ENCODE assay signal across 24 cellular contexts in the genomic region with DNA sequence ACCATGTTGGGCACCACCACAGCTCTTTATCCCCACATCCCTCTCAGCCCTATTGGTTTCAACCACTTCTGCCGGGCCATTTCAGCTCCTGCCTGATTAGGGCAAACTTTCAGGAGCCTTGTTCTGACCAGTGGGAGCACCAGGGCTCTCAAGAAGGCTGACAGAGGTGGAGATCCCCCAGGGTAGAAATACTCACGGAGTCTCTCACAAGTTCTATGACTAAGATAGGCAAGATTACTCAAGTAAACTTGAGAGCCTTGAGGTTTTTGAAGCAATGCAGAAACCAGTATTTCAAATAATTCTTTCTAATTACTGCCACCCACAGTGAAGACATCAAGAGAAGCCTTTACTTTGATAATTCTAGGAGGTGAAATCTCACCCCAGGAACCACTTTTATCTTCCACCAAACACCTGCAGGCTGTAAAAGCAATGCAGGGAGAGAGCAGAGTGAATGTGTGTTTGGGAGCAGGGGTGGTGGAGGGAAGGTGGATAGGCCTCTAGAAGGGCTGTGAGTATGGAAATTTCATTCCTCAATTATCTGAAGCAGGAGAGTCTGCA. TPM values are rescaled to one million over a fixed set of nuclear protein-coding genes. Genes with fewer than 3 reads are reported as not detected.
A peak's percentile ranks its signal among the peaks of the same experiment; 100 is the strongest.
DNase-seq lines count a peak whose midpoint lies in the region; ATAC-seq lines count a peak whose summit lies in the region.
"Had no signal": no experiment of that assay in that cellular context is flagged by ENCODE, and none has a peak within 500 bp of the region (broad histone marks: within the 10 kb centered on the region; RNA-seq: fewer than 3 reads in every experiment).

No MANE protein-coding gene starts in this region.

- DNase-seq in NCI-H2227 (lab: John Stamatoyannopoulos, UW; ENCODE audit: unreplicated experiment): peak; percentile 14
- no peak for DNase-seq in NCI-H2227 treated with DMSO at 0.1 percent for 48 hours (lab: John Stamatoyannopoulos, UW)
- DNase-seq in ELR (ENCODE audit: low read depth): peak; percentile 44
- DNase-seq in amniotic epithelial cell (ENCODE audit: low read depth): peak; percentile 65
- peak; percentile 30 for DNase-seq in mesenteric fat pad (ENCODE audit: low spot score)
- DNase-seq in dedifferentiated amniotic fluid mesenchymal stem cell (ENCODE audit: extremely low spot score): no peak
- DNase-seq in dermis blood vessel endothelial cell: no peak
- DNase-seq: activated CD4-positive, alpha-beta memory T cell treated with anti-CD3 and anti-CD28 coated beads, Interleukin-2, amount 10 ng/mL, durations not matched to agents 7 days and 5 days; central memory CD4-positive, alpha-beta T cell; H9; Kasumi-1; left colon; NCI-H1105; NCI-H2081; NK-92 treated with Interleukin-12 subunit alpha and Interleukin-12 subunit beta, amount 100 ng/mL, for 24 hours; stimulated activated CD4-positive, alpha-beta T cell treated with anti-CD3 and anti-CD28 coated beads, Interleukin-2, amount 100 ng/mL, for 24 hours; stimulated activated naive CD4-positive, alpha-beta T cell treated with Interleukin-2 at 50 U/mL for 16 hours; T-helper 17 cell; trophoblast cell had no signal

- no peak for ATAC-seq in GM21529 (IDR thresholded peaks at IDR 0.05; ENCODE audit: unreplicated experiment)
- ATAC-seq: esophagus mucosa, left colon, Panc1, T-helper 17 cell had no signal

RNA-seq across cellular contexts. Expression of a gene that starts 6.6 kb away (rescaled TPM):
- total RNA-seq in mesenteric fat pad (0.93 TPM), dermis blood vessel endothelial cell (under 0.01 and 0.05 TPM in 2 replicates)

RNA-seq across cellular contexts. Expression of a gene that starts 41.3 kb away (rescaled TPM):
- total RNA-seq in mesenteric fat pad: 26.1 TPM
- total RNA-seq in dermis blood vessel endothelial cell: 7.0 and 8.5 TPM in 2 replicates

RNA-seq across cellular contexts. Expression of a gene that starts 42.5 kb away (rescaled TPM):
- total RNA-seq in mesenteric fat pad: not detected
- 0.14 TPM in 1 of 2 replicates, not detected in the other for total RNA-seq in dermis blood vessel endothelial cell
- total RNA-seq: esophagus mucosa, H9, neural crest cell, skeletal muscle tissue had no signal

RNA-seq across cellular contexts. Expression of a gene that starts 49.5 kb away (rescaled TPM):
- 78.0 TPM for total RNA-seq in mesenteric fat pad
- total RNA-seq in dermis blood vessel endothelial cell: 18.8 and 43.1 TPM in 2 replicates

Comparison
In these comparisons a context has a peak if more than half of its experiments do, and no peak if none do; other contexts are left out.
1. DNase-seq: peak in NCI-H2227 (single experiment), ELR (single experiment), amniotic epithelial cell (single experiment) and mesenteric fat pad (single experiment); none in NCI-H2227 treated with DMSO at 0.1 percent for 48 hours (single experiment), dedifferentiated amniotic fluid mesenchymal stem cell (single experiment) and dermis blood vessel endothelial cell (single experiment).